In genomic region chr6:134316733-134317431, GRCh38 we compare ENCODE assay signal across 10 cellular contexts. TPM values are rescaled to one million over a fixed set of nuclear protein-coding genes. Genes with fewer than 3 reads are reported as not detected.
DNase-seq lines count a peak whose midpoint lies in the region; ATAC-seq and TF ChIP-seq lines count a peak whose summit lies in the region.
"Had no signal": no experiment of that assay in that cellular context is flagged by ENCODE, and none has a peak within 500 bp of the region (broad histone marks: within the 10 kb centered on the region; RNA-seq: fewer than 3 reads in every experiment).

No MANE protein-coding gene starts in this region.

- WGBS in testis, 2 donors: 11 to 26% methylated on average over 6 of the region's 6 CpGs

- H3K9ac ChIP-seq in iPS-20b (ENCODE audit: low read depth, low read length): peak overlapping the region; percentile 57; the same call in 1 of the 2 replicates

- DNase-seq in activated T-cell treated with anti-CD3 and anti-CD28 coated beads, Interleukin-2, amount 50 U/mL, for 4 hours: no peak
- DNase-seq in activated T-cell treated with anti-CD3 and anti-CD28 coated beads, Interleukin-2, amount 50 U/mL, for 48 hours: no peak
- no peak for DNase-seq in activated naive CD8-positive, alpha-beta T cell treated with anti-CD3 and anti-CD28 coated beads, Interleukin-2, amount 50 U/mL, for 24 hours
- DNase-seq in testis (peak; percentile 60), SW 1271 (lab: John Stamatoyannopoulos, UW) (no peak), NCI-H146 treated with DMSO at 0.1 percent for 48 hours (lab: John Stamatoyannopoulos, UW; ENCODE audit: unreplicated experiment) (no peak)
- no peak for DNase-seq in stimulated activated CD4-positive, alpha-beta T cell treated with anti-CD3 and anti-CD28 coated beads, Interleukin-15, amount 100 ng/mL, for 24 hours

- H3K4me3 Mint-ChIP-seq in activated T-cell treated with anti-CD3 and anti-CD28 coated beads, Interleukin-2, amount 50 U/mL, for 4 hours: peak overlapping the region; percentile 87
- H3K4me3 Mint-ChIP-seq in activated naive CD8-positive, alpha-beta T cell treated with anti-CD3 and anti-CD28 coated beads, Interleukin-2, amount 50 U/mL, for 24 hours: peak overlapping the region; percentile 79

- H3K27me3 Mint-ChIP-seq in activated T-cell treated with anti-CD3 and anti-CD28 coated beads, Interleukin-2, amount 50 U/mL, for 4 hours (ENCODE audit: low read depth): peaks cover 25% of the 10 kb centered on the region
- peaks cover 30% of the 10 kb centered on the region for H3K27me3 Mint-ChIP-seq in activated naive CD8-positive, alpha-beta T cell treated with anti-CD3 and anti-CD28 coated beads, Interleukin-2, amount 50 U/mL, for 24 hours

- H3K36me3 ChIP-seq in iPS-20b (ENCODE audit: insufficient read depth, low read depth, low read length) (no peaks in the 10 kb centered on the region), testis (ENCODE audit: low read depth, missing control alignments) (no peaks in the 10 kb centered on the region)
- H3K36me3 ChIP-seq: HAP-1 had no signal

- H3K36me3 Mint-ChIP-seq in activated T-cell treated with anti-CD3 and anti-CD28 coated beads, Interleukin-2, amount 50 U/mL, for 4 hours (ENCODE audit: insufficient read depth): no peaks in the 10 kb centered on the region
- peaks cover 2% of the 10 kb centered on the region for H3K36me3 Mint-ChIP-seq in activated naive CD8-positive, alpha-beta T cell treated with anti-CD3 and anti-CD28 coated beads, Interleukin-2, amount 50 U/mL, for 24 hours (ENCODE audit: low read depth)

- TF ChIP-seq POLR2A in testis (IDR thresholded peaks at IDR 0.05): no peak

- no peak overlapping the region for H3K27ac Mint-ChIP-seq in activated naive CD8-positive, alpha-beta T cell treated with anti-CD3 and anti-CD28 coated beads, Interleukin-2, amount 50 U/mL, for 24 hours

- TF ChIP-seq CTCF in testis (IDR thresholded peaks at IDR 0.05): no peak

- H3K27ac ChIP-seq in iPS-20b (ENCODE audit: low read length) (no peak overlapping the region), testis (peak overlapping the region; percentile 43 to 74)

- H3K4me1 Mint-ChIP-seq in activated T-cell treated with anti-CD3 and anti-CD28 coated beads, Interleukin-2, amount 50 U/mL, for 4 hours (ENCODE audit: low read depth): peaks cover 15% of the 10 kb centered on the region
- peaks cover 11% of the 10 kb centered on the region for H3K4me1 Mint-ChIP-seq in activated naive CD8-positive, alpha-beta T cell treated with anti-CD3 and anti-CD28 coated beads, Interleukin-2, amount 50 U/mL, for 24 hours

- H3K9me3 ChIP-seq in iPS-20b (ENCODE audit: insufficient read depth, low read depth, low read length): no peaks in the 10 kb centered on the region
- H3K9me3 ChIP-seq in testis: no peaks in the 10 kb centered on the region
- H3K9me3 ChIP-seq: Caco-2, HAP-1 had no signal

- H3K4me3 ChIP-seq in iPS-20b (ENCODE audit: low read length) (peak overlapping the region; percentile 78), testis (peak overlapping the region; percentile 35 to 69)

- H3K27me3 ChIP-seq in iPS-20b (ENCODE audit: insufficient read depth, low read length) (peaks cover 30% of the 10 kb centered on the region), testis (no peaks in the 10 kb centered on the region)

- H3K4me1 ChIP-seq in iPS-20b (ENCODE audit: insufficient read depth, low read length): peaks cover 7% of the 10 kb centered on the region; the same call in 1 of the 2 replicates
- H3K4me1 ChIP-seq in testis: peaks cover 5% of the 10 kb centered on the region

- intact Hi-C loops in testis (cut with DNase I; ENCODE audit: low total_unique reads): no loop called here

- H3K9me3 Mint-ChIP-seq in activated T-cell treated with anti-CD3 and anti-CD28 coated beads, Interleukin-2, amount 50 U/mL, for 4 hours: no peaks in the 10 kb centered on the region
- peaks cover 7% of the 10 kb centered on the region for H3K9me3 Mint-ChIP-seq in activated naive CD8-positive, alpha-beta T cell treated with anti-CD3 and anti-CD28 coated beads, Interleukin-2, amount 50 U/mL, for 24 hours

- ATAC-seq in activated T-cell treated with anti-CD3 and anti-CD28 coated beads, Interleukin-2, amount 50 U/mL, for 4 hours: no peak
- no peak for ATAC-seq in activated naive CD8-positive, alpha-beta T cell treated with anti-CD3 and anti-CD28 coated beads, Interleukin-2, amount 50 U/mL, for 24 hours

RNA-seq across cellular contexts. Expression of gene SGK1, which starts 1.0 kb away (rescaled TPM):
- total RNA-seq in activated T-cell treated with anti-CD3 and anti-CD28 coated beads, Interleukin-2, amount 50 U/mL, for 4 hours: 10 to 100 TPM; 26.4 to 40.4 (median 36.9) TPM
- total RNA-seq in testis: 100 to 1,000 TPM; 154 to 208 TPM
- 91.3 TPM for polyA plus RNA-seq in testis (ENCODE audit: insufficient read depth, low read depth, low replicate concordance)
